In the genomic region with DNA sequence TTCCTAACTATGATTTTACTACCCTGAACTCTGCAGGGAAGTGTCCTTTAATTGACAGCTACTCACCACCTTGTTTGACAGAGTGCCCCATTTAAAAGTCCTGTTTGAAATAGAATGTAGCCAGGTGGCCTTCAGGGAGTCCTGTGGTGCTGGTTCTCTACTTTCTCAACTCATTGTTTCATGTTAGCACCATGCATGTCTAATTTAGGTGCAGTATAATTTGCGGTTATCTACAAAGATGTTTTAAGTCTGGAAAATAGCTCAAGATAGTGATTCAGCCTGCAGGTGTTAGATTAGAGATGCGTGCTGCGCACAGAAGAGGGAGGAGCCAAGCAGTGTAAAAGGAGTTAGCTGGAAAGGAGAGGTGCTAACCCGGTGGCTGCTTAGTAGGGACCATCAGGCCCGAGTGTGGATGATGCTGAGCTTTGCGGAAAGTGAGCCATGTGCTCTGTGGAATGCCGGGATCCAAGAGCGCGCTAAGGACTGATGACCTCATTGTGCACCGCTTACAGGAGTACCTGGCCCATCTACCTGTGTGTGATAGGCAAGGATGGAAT, we compare ENCODE assay signal across 8 cellular contexts. TPM values are rescaled to one million over a fixed set of nuclear protein-coding genes. Genes with fewer than 3 reads are reported as not detected.
A peak's percentile ranks its signal among the peaks of the same experiment; 100 is the strongest.
DNase-seq lines count a peak whose midpoint lies in the region; ATAC-seq and TF ChIP-seq lines count a peak whose summit lies in the region.

No MANE protein-coding gene starts in this region.

- DNase-seq in NCI-H2227 (lab: John Stamatoyannopoulos, UW; ENCODE audit: unreplicated experiment) (peak; percentile 35), NCI-H2227 treated with DMSO at 0.1 percent for 48 hours (lab: John Stamatoyannopoulos, UW) (no peak), SJCRH30 (no peak), amniotic epithelial cell (ENCODE audit: low read depth) (peak; percentile 22), left lung (peak in 1 of 2 donors; percentile 47)
- peak; percentile 68 for DNase-seq in stimulated activated naive B cell treated with anti-CD40 and anti-IgM and Interleukin-4, amounts not matched to agents 10 μg/mL and 1 μg/mL and 100 μg/mL, for 72 hours

- H3K9me3 ChIP-seq in SJCRH30 (replicated peaks) (no peaks in the 10 kb centered on the region), left lung (no peaks in the 10 kb centered on the region)

- intact Hi-C loops in left lung (cut with DNase I) = no loop called here

- peak; percentile 27 for ATAC-seq in HG02763 (IDR thresholded peaks at IDR 0.05; ENCODE audit: unreplicated experiment)
- ATAC-seq in left lung = peak; percentile 3
- peak; percentile 67 to 68 for ATAC-seq in stimulated activated naive B cell treated with anti-CD40 and anti-IgM and Interleukin-4, amounts not matched to agents 10 μg/mL and 1 μg/mL and 100 μg/mL, for 72 hours (replicated peaks)
- no peak for ATAC-seq in HG03571 (IDR thresholded peaks at IDR 0.05; ENCODE audit: unreplicated experiment)

- H3K27ac ChIP-seq in SJCRH30 (peak overlapping the region; percentile 62; the same call in 1 of the 2 replicates), left lung (peak overlapping the region in 1 of 2 donors; percentile 81)

- peaks cover 24 to 29% of the 10 kb centered on the region in 2 donors for H3K36me3 Mint-ChIP-seq in stimulated activated naive B cell treated with anti-CD40 and anti-IgM and Interleukin-4, amounts not matched to agents 10 μg/mL and 1 μg/mL and 100 μg/mL, for 72 hours

- H3K4me1 ChIP-seq in SJCRH30 = peaks cover 5% of the 10 kb centered on the region
- H3K4me1 ChIP-seq in left lung = peaks cover 19 to 39% of the 10 kb centered on the region in 2 donors

- H3K36me3 ChIP-seq in SJCRH30 = no peaks in the 10 kb centered on the region; the same call in 1 of the 2 replicates
- H3K36me3 ChIP-seq in left lung = no peaks in the 10 kb centered on the region

- H3K27ac Mint-ChIP-seq in stimulated activated naive B cell treated with anti-CD40 and anti-IgM and Interleukin-4, amounts not matched to agents 10 μg/mL and 1 μg/mL and 100 μg/mL, for 72 hours = peak overlapping the region; percentile 95

- H3K4me3 ChIP-seq in SJCRH30 = peak overlapping the region; percentile 96
- peak overlapping the region; percentile 54 to 82 for H3K4me3 ChIP-seq in left lung

- no peak for TF ChIP-seq CTCF in left lung (IDR thresholded peaks at IDR 0.05)

- no peaks in the 10 kb centered on the region for H3K9me3 Mint-ChIP-seq in stimulated activated naive B cell treated with anti-CD40 and anti-IgM and Interleukin-4, amounts not matched to agents 10 μg/mL and 1 μg/mL and 100 μg/mL, for 72 hours

- peaks cover 28 to 67% of the 10 kb centered on the region in 2 donors for H3K4me1 Mint-ChIP-seq in stimulated activated naive B cell treated with anti-CD40 and anti-IgM and Interleukin-4, amounts not matched to agents 10 μg/mL and 1 μg/mL and 100 μg/mL, for 72 hours

- H3K27me3 ChIP-seq in SJCRH30 = no peaks in the 10 kb centered on the region
- no peaks in the 10 kb centered on the region for H3K27me3 ChIP-seq in left lung

- H3K27me3 Mint-ChIP-seq in stimulated activated naive B cell treated with anti-CD40 and anti-IgM and Interleukin-4, amounts not matched to agents 10 μg/mL and 1 μg/mL and 100 μg/mL, for 72 hours = no peaks in the 10 kb centered on the region

- H3K4me3 Mint-ChIP-seq in stimulated activated naive B cell treated with anti-CD40 and anti-IgM and Interleukin-4, amounts not matched to agents 10 μg/mL and 1 μg/mL and 100 μg/mL, for 72 hours = peak overlapping the region; percentile 89 to 91

RNA-seq across cellular contexts. Expression of gene CCM2, which starts 1.2 kb away (rescaled TPM):
- total RNA-seq in SJCRH30 (2014; rRNA removed; shearing (Covaris generic)) = 26.2 and 28.3 TPM in 2 replicates
- 10 to 100 TPM; 43.4 to 50.1 TPM for total RNA-seq in left lung

RNA-seq across cellular contexts. Expression of gene MYO1G, which starts 22.4 kb away (rescaled TPM):
- total RNA-seq in SJCRH30 (2014; rRNA removed; shearing (Covaris generic)) = 0.30 and 0.33 TPM in 2 replicates
- total RNA-seq in left lung = 10 to 100 TPM; 23.9 to 40.9 TPM

Comparison
In these comparisons a context has a peak if more than half of its experiments do, and no peak if none do; other contexts are left out.
1. DNase-seq: peak in NCI-H2227 (single experiment), amniotic epithelial cell (single experiment) and stimulated activated naive B cell treated with anti-CD40 and anti-IgM and Interleukin-4, amounts not matched to agents 10 μg/mL and 1 μg/mL and 100 μg/mL, for 72 hours (single experiment); none in NCI-H2227 treated with DMSO at 0.1 percent for 48 hours (single experiment) and SJCRH30 (0 of 2).
2. RNA of gene MYO1G, which starts 22.4 kb away (total RNA-seq): 23.9 to 40.9 TPM in left lung; 0.30 to 0.33 TPM in SJCRH30; every median in the first group is over 10 times any median in the second.